ENCODE assay signal across 36 cellular contexts in the genomic region with DNA sequence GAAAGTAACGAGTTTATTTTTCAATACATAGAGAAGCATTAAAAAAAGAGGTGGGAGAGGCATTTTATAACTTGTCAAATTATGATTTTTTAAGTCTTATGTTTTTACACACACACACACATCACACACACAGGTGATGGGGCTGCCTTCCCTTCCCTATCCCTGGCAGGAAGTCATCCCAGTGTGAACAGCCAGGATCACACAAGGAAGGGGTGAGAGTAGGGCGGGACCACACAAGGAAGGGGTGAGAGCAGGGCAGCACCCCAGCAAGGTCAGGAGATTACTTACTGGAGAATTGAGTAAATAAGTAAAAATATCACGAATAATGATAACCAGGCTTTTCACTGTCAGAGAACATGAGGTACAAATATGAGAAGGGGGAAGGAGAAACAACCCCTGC.
"Had no signal": no experiment of that assay in that cellular context is flagged by ENCODE, and none has a peak within 500 bp of the region (broad histone marks: within the 10 kb centered on the region; RNA-seq: fewer than 3 reads in every experiment).

No MANE protein-coding gene starts in this region.

- H3K9me3 ChIP-seq: MG63 had no signal

- H3K36me3 ChIP-seq: MG63 had no signal

- DNase-seq: Karpas-422, Kasumi-1, KBM-7, KG1, MG63, MM.1S, MV-4-11, NCI-H1048, NCI-H1092, NCI-H1092 treated with DMSO at 0.1 percent for 48 hours, NCI-H1105, NCI-H1105 treated with DMSO at 0.1 percent for 48 hours, NCI-H1417, NCI-H1417 treated with DMSO at 0.1 percent for 48 hours, NCI-H1436, NCI-H1436 treated with DMSO at 0.1 percent for 48 hours, NCI-H146, NCI-H1694, NCI-H1694 treated with DMSO at 0.1 percent for 48 hours, NCI-H187, NCI-H1930, NCI-H2029, NCI-H2029 treated with DMSO at 0.1 percent for 48 hours, NCI-H2081, NCI-H2081 treated with DMSO at 0.1 percent for 48 hours, NCI-H2107, NCI-H2171, NCI-H2171 treated with DMSO at 0.1 percent for 48 hours, NCI-H2227 treated with DMSO at 0.1 percent for 48 hours, NCI-H226, NCI-H345, NCI-H446, NCI-H446 treated with DMSO at 0.1 percent for 48 hours, NCI-H510A, NCI-H510A treated with DMSO at 0.1 percent for 48 hours had no signal

- H3K4me3 ChIP-seq: MG63 had no signal

- H3K27me3 ChIP-seq: MG63 had no signal

- H3K27ac ChIP-seq: KMS-11 had no signal
